In genomic region chr11:62726156-62727006, GRCh38 we compare ENCODE assay signal across 9 cellular contexts. TPM values are rescaled to one million over a fixed set of nuclear protein-coding genes. Genes with fewer than 3 reads are reported as not detected.
DNase-seq lines count a peak whose midpoint lies in the region; ATAC-seq and TF ChIP-seq lines count a peak whose summit lies in the region.
"Had no signal": no experiment of that assay in that cellular context is flagged by ENCODE, and none has a peak within 500 bp of the region (broad histone marks: within the 10 kb centered on the region; RNA-seq: fewer than 3 reads in every experiment).

No MANE protein-coding gene starts in this region.

- H3K4me3 ChIP-seq in WI38 (ENCODE audit: low read depth, low read length) (peak overlapping the region; percentile 83), fibroblast of villous mesenchyme (ENCODE audit: low read depth, low read length) (peak overlapping the region; percentile 91), ovary (peak overlapping the region; percentile 91)

- TF ChIP-seq EP300 in ovary (IDR thresholded peaks at IDR 0.05) = no peak

- DNase-seq in ELF-1 (ENCODE audit: low read depth, low spot score) (peak; percentile 36), fibroblast of villous mesenchyme (ENCODE audit: low read depth) (no peak), ovary (peak in 1 of 5 donors; percentile 28), GDM1 (lab: John Stamatoyannopoulos, UW) (no peak), AML-193 (lab: John Stamatoyannopoulos, UW) (no peak), mesenteric fat pad (ENCODE audit: low spot score) (no peak)

- TF ChIP-seq CTCF in WI38 (IDR thresholded peaks at IDR 0.05; ENCODE audit: low read depth, low read length) (no peak), fibroblast of villous mesenchyme (IDR thresholded peaks at IDR 0.05; ENCODE audit: insufficient read depth, low read depth, low read length) (no peak), ovary (IDR thresholded peaks at IDR 0.05) (peak in 1 of 3 donors; percentile 6)

- intact Hi-C loops in ovary (cut with DNase I) = loop anchor here in 3 of 4 donors (5.0 kb wide), 3 partner anchors 49 to 116 kb away; partner anchors contain the start of genes LBHD1 (in 1 of the 3), UBXN1 (in 1 of the 3) and UQCC3 (in 1 of the 3)

- H3K27ac ChIP-seq in ovary = peak overlapping the region; percentile 50 to 89

- no peaks in the 10 kb centered on the region for H3K27me3 ChIP-seq in ovary

- no peaks in the 10 kb centered on the region for H3K36me3 ChIP-seq in ovary

- peaks cover 3% of the 10 kb centered on the region for H3K4me1 ChIP-seq in ovary (ENCODE audit: insufficient read depth)

- no peak for TF ChIP-seq POLR2A in ovary (IDR thresholded peaks at IDR 0.05)

- WGBS in ovary, 3 donors = 0% methylated on average over 61 to 65 of the region's 65 CpGs

- no peaks in the 10 kb centered on the region for H3K9me3 ChIP-seq in ovary

- peak; percentile 4 for ATAC-seq in HG02610 (IDR thresholded peaks at IDR 0.05; ENCODE audit: unreplicated experiment)

RNA-seq across cellular contexts. Expression of gene HNRNPUL2, which starts 0.9 kb away (rescaled TPM):
- 15.5 and 17.3 TPM in 2 replicates for total RNA-seq in fibroblast of villous mesenchyme
- total RNA-seq in ovary = 10 to 100 TPM; 11.0 to 50.0 (median 41.2) TPM
- polyA plus RNA-seq in ovary = 10 to 100 TPM; 38.0 to 81.2 TPM
- 37.7 TPM for total RNA-seq in mesenteric fat pad

RNA-seq across cellular contexts. Expression of gene TTC9C, which starts 1.9 kb away (rescaled TPM):
- total RNA-seq in fibroblast of villous mesenchyme = 28.0 and 36.7 TPM in 2 replicates
- total RNA-seq in ovary = 10 to 100 TPM; 19.4 to 42.9 (median 30.4) TPM
- polyA plus RNA-seq in ovary = 10 to 100 TPM; 30.5 to 53.6 TPM
- total RNA-seq in mesenteric fat pad = 23.0 TPM

RNA-seq across cellular contexts. Expression of gene GNG3, which starts 18.9 kb away (rescaled TPM):
- total RNA-seq in fibroblast of villous mesenchyme (not detected in 2 replicates), ovary (under 1 TPM in 5 of 7 donors, not detected in 2; 0.27 to 0.73 (median 0.37) TPM), mesenteric fat pad (not detected)
- under 1 TPM; 0.18 to 0.30 TPM for polyA plus RNA-seq in ovary
- total RNA-seq: RPMI7951 had no signal

RNA-seq across cellular contexts. Expression of gene BSCL2, which starts 19.2 kb away (rescaled TPM):
- 53.5 and 59.3 TPM in 2 replicates for total RNA-seq in fibroblast of villous mesenchyme
- total RNA-seq in ovary = 100 to 1,000 TPM in 1 of 7 donors, 10 to 100 TPM in 6; 31.4 to 122 (median 57.2) TPM
- 10 to 100 TPM; 49.2 to 57.8 TPM for polyA plus RNA-seq in ovary
- total RNA-seq in mesenteric fat pad = 41.9 TPM

RNA-seq across cellular contexts. Expression of gene ZBTB3, which starts 27.6 kb away (rescaled TPM):
- total RNA-seq in fibroblast of villous mesenchyme (12.9 and 13.4 TPM in 2 replicates), ovary (10 to 100 TPM in 4 of 7 donors, 1 to 10 TPM in 3; 4.4 to 18.2 (median 11.8) TPM), mesenteric fat pad (6.1 TPM)
- polyA plus RNA-seq in ovary = 1 to 10 TPM; 3.5 to 4.5 TPM
